In genomic region chr17:2237521-2237921, GRCh38 we compare ENCODE assay signal across 1 cellular context.
TF ChIP-seq lines count a peak whose summit lies in the region.

No MANE protein-coding gene starts in this region.

TF ChIP-seq in GM23338, 12 proteins besides CTCF, POLR2A, EP300 and RAD21 (continued from another document):
- no peak for TF ChIP-seq REST (IDR thresholded peaks at IDR 0.05; ENCODE audit: unreplicated experiment)
